Comparison of ENCODE assay signal across 8 cellular contexts in the genomic region with DNA sequence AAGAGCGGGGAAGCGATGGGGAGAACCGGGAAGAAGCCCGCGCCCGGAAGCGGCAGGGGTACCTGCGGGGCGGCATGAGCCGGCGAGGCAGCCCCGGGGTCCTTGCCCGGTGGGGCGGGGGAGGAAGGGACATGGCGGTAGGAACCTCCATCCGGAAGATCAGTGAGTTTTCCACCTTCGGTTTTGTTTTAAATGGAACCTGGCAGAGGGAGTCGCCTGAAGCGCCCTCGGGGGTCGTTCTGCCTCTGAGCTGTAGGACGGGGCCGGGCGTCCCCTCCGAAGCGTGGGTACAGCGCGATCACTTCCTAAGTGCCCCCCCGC. TPM values are rescaled to one million over a fixed set of nuclear protein-coding genes. Genes with fewer than 3 reads are reported as not detected.
DNase-seq lines count a peak whose midpoint lies in the region; ATAC-seq lines count a peak whose summit lies in the region.

No MANE protein-coding gene starts in this region.

- H3K9me3 Mint-ChIP-seq in activated CD4-positive, alpha-beta T cell treated with anti-CD3 and anti-CD28 coated beads for 36 hours (ENCODE audit: low read depth) = peaks cover 2% of the 10 kb centered on the region
- no peaks in the 10 kb centered on the region for H3K9me3 Mint-ChIP-seq in activated CD4-positive, alpha-beta memory T cell treated with anti-CD3 and anti-CD28 coated beads, Interleukin-2, amount 10 ng/mL, durations not matched to agents 7 days and 5 days
- no peaks in the 10 kb centered on the region for H3K9me3 Mint-ChIP-seq in stimulated activated naive CD8-positive, alpha-beta T cell treated with anti-CD3 and anti-CD28 coated beads, Interleukin-15, Interleukin-2, amounts not matched to agents 100 ng/mL and 50 ng/mL, for 24 hours

- H3K4me3 ChIP-seq in iPS-15b (ENCODE audit: low read depth, low read length) = peak overlapping the region; percentile 72

- POLR2A ChIA-PET in activated CD4-positive, alpha-beta T cell treated with anti-CD3 and anti-CD28 coated beads for 36 hours (lab: Charles Lee) = no interaction called here
- POLR2A ChIA-PET in activated CD4-positive, alpha-beta memory T cell treated with anti-CD3 and anti-CD28 coated beads, Interleukin-2, amount 10 ng/mL, durations not matched to agents 7 days and 5 days (lab: Charles Lee) = interaction anchor here (1.0 to 8.3 kb wide), 6 partner anchors 11 to 105 kb away, joined by 4 to 51 read pairs (median 5); partner anchors contain the start of gene PITRM1

- H3K27me3 Mint-ChIP-seq in activated CD4-positive, alpha-beta T cell treated with anti-CD3 and anti-CD28 coated beads for 36 hours = peaks cover 5% of the 10 kb centered on the region
- peaks cover 8% of the 10 kb centered on the region for H3K27me3 Mint-ChIP-seq in activated CD4-positive, alpha-beta memory T cell treated with anti-CD3 and anti-CD28 coated beads, Interleukin-2, amount 10 ng/mL, durations not matched to agents 7 days and 5 days
- peaks cover 7% of the 10 kb centered on the region for H3K27me3 Mint-ChIP-seq in stimulated activated naive CD8-positive, alpha-beta T cell treated with anti-CD3 and anti-CD28 coated beads, Interleukin-15, Interleukin-2, amounts not matched to agents 100 ng/mL and 50 ng/mL, for 24 hours

- peak overlapping the region; percentile 89 for H3K27ac Mint-ChIP-seq in activated CD4-positive, alpha-beta T cell treated with anti-CD3 and anti-CD28 coated beads for 36 hours
- H3K27ac Mint-ChIP-seq in activated CD4-positive, alpha-beta memory T cell treated with anti-CD3 and anti-CD28 coated beads, Interleukin-2, amount 10 ng/mL, durations not matched to agents 7 days and 5 days = peak overlapping the region; percentile 81
- peak overlapping the region; percentile 91 for H3K27ac Mint-ChIP-seq in stimulated activated naive CD8-positive, alpha-beta T cell treated with anti-CD3 and anti-CD28 coated beads, Interleukin-15, Interleukin-2, amounts not matched to agents 100 ng/mL and 50 ng/mL, for 24 hours

- H3K4me3 Mint-ChIP-seq in activated CD4-positive, alpha-beta T cell treated with anti-CD3 and anti-CD28 coated beads for 36 hours = peak overlapping the region; percentile 83
- peak overlapping the region; percentile 92 for H3K4me3 Mint-ChIP-seq in activated CD4-positive, alpha-beta memory T cell treated with anti-CD3 and anti-CD28 coated beads, Interleukin-2, amount 10 ng/mL, durations not matched to agents 7 days and 5 days
- peak overlapping the region; percentile 88 for H3K4me3 Mint-ChIP-seq in stimulated activated naive CD8-positive, alpha-beta T cell treated with anti-CD3 and anti-CD28 coated beads, Interleukin-15, Interleukin-2, amounts not matched to agents 100 ng/mL and 50 ng/mL, for 24 hours

- DNase-seq in activated CD4-positive, alpha-beta T cell treated with anti-CD3 and anti-CD28 coated beads for 36 hours = peak; percentile 43
- no peak for DNase-seq in activated CD4-positive, alpha-beta T cell treated with anti-CD3 and anti-CD28 coated beads for 1 hour
- peak; percentile 37 for DNase-seq in activated CD4-positive, alpha-beta memory T cell treated with anti-CD3 and anti-CD28 coated beads, Interleukin-2, amount 10 ng/mL, durations not matched to agents 7 days and 5 days
- DNase-seq in effector CD8-positive, alpha-beta T cell (lab: John Stamatoyannopoulos, UW) = no peak

- peak overlapping the region; percentile 70 for H3K9ac ChIP-seq in iPS-15b (ENCODE audit: low read depth, low read length)

- peaks cover 6% of the 10 kb centered on the region for H3K4me1 ChIP-seq in iPS-15b (ENCODE audit: control insufficient read depth, insufficient read depth, low read length)

- peaks cover 36% of the 10 kb centered on the region for H3K4me1 Mint-ChIP-seq in activated CD4-positive, alpha-beta T cell treated with anti-CD3 and anti-CD28 coated beads for 36 hours
- peaks cover 36% of the 10 kb centered on the region for H3K4me1 Mint-ChIP-seq in activated CD4-positive, alpha-beta memory T cell treated with anti-CD3 and anti-CD28 coated beads, Interleukin-2, amount 10 ng/mL, durations not matched to agents 7 days and 5 days
- H3K4me1 Mint-ChIP-seq in stimulated activated naive CD8-positive, alpha-beta T cell treated with anti-CD3 and anti-CD28 coated beads, Interleukin-15, Interleukin-2, amounts not matched to agents 100 ng/mL and 50 ng/mL, for 24 hours (ENCODE audit: low read depth) = peaks cover 38% of the 10 kb centered on the region

- no peaks in the 10 kb centered on the region for H3K9me3 ChIP-seq in iPS-15b (ENCODE audit: control insufficient read depth, insufficient read depth, low read length)

- peak; percentile 7 for ATAC-seq in activated CD4-positive, alpha-beta T cell treated with anti-CD3 and anti-CD28 coated beads for 36 hours
- ATAC-seq in HG02885 (IDR thresholded peaks at IDR 0.05; ENCODE audit: poor library complexity, unreplicated experiment) (peak; percentile 2), GM18870 (IDR thresholded peaks at IDR 0.05; ENCODE audit: unreplicated experiment) (no peak)

- no peaks in the 10 kb centered on the region for H3K36me3 ChIP-seq in iPS-15b (ENCODE audit: control insufficient read depth, insufficient read depth, low read length)

- peaks cover 40% of the 10 kb centered on the region for H3K36me3 Mint-ChIP-seq in activated CD4-positive, alpha-beta T cell treated with anti-CD3 and anti-CD28 coated beads for 36 hours (ENCODE audit: low read depth)
- H3K36me3 Mint-ChIP-seq in activated CD4-positive, alpha-beta memory T cell treated with anti-CD3 and anti-CD28 coated beads, Interleukin-2, amount 10 ng/mL, durations not matched to agents 7 days and 5 days (ENCODE audit: low read depth) = peaks cover 40% of the 10 kb centered on the region
- peaks cover 36% of the 10 kb centered on the region for H3K36me3 Mint-ChIP-seq in stimulated activated naive CD8-positive, alpha-beta T cell treated with anti-CD3 and anti-CD28 coated beads, Interleukin-15, Interleukin-2, amounts not matched to agents 100 ng/mL and 50 ng/mL, for 24 hours (ENCODE audit: low read depth)

- intact Hi-C loops in activated CD4-positive, alpha-beta T cell treated with anti-CD3 and anti-CD28 coated beads for 36 hours (cut with DNase I, micrococcal nuclease) = loop anchor here in 1 of 2 experiments (1.0 kb wide), 2 partner anchors 104 to 118 kb away; partner anchors contain the start of gene PITRM1

- CTCF ChIA-PET in activated CD4-positive, alpha-beta T cell treated with anti-CD3 and anti-CD28 coated beads for 36 hours (lab: Charles Lee) = interaction anchor here (0.9 kb wide), 1 partner anchor 23 kb away, joined by 3 read pairs; no protein-coding TSS in a partner anchor
- CTCF ChIA-PET in activated CD4-positive, alpha-beta memory T cell treated with anti-CD3 and anti-CD28 coated beads, Interleukin-2, amount 10 ng/mL, durations not matched to agents 7 days and 5 days (lab: Charles Lee) = interaction anchor here (1.1 kb wide), 1 partner anchor 28 kb away, joined by 3 read pairs; no protein-coding TSS in a partner anchor

- H3K27me3 ChIP-seq in iPS-15b (ENCODE audit: control insufficient read depth, insufficient read depth, low read length) = peaks cover 15% of the 10 kb centered on the region

RNA-seq across cellular contexts. Expression of gene PFKP, which starts 0.5 kb away (rescaled TPM):
- total RNA-seq in activated CD4-positive, alpha-beta T cell treated with anti-CD3 and anti-CD28 coated beads for 36 hours = 100 to 1,000 TPM; 231 to 239 TPM
- 100 to 1,000 TPM; 214 to 215 TPM for total RNA-seq in activated CD4-positive, alpha-beta memory T cell treated with anti-CD3 and anti-CD28 coated beads, Interleukin-2, amount 10 ng/mL, durations not matched to agents 7 days and 5 days

Comparison
In these comparisons a context has a peak if more than half of its experiments do, and no peak if none do; other contexts are left out.
1. DNase-seq: peak in activated CD4-positive, alpha-beta T cell treated with anti-CD3 and anti-CD28 coated beads for 36 hours (single experiment) and activated CD4-positive, alpha-beta memory T cell treated with anti-CD3 and anti-CD28 coated beads, Interleukin-2, amount 10 ng/mL, durations not matched to agents 7 days and 5 days (single experiment); none in activated CD4-positive, alpha-beta T cell treated with anti-CD3 and anti-CD28 coated beads for 1 hour (single experiment) and effector CD8-positive, alpha-beta T cell (single experiment).
2. Peak in every context shown above with its lines, with median percentiles within 50 percentile points of each other: H3K27ac Mint-ChIP-seq and H3K4me3 Mint-ChIP-seq.